ENCODE assay signal across 14 cellular contexts in genomic region chr3:127556565-127556964, GRCh38. TPM values are rescaled to one million over a fixed set of nuclear protein-coding genes. Genes with fewer than 3 reads are reported as not detected.
DNase-seq lines count a peak whose midpoint lies in the region; ATAC-seq and TF ChIP-seq lines count a peak whose summit lies in the region.
"Had no signal": no experiment of that assay in that cellular context is flagged by ENCODE, and none has a peak within 500 bp of the region (broad histone marks: within the 10 kb centered on the region; RNA-seq: fewer than 3 reads in every experiment).

No MANE protein-coding gene starts in this region.

- peak in 1 of 2 donors; percentile 24 for DNase-seq in cardiac muscle cell (ENCODE audit: low read depth in 1 of 2, low spot score in 1 of 2)
- no peak for DNase-seq in Right ventricle myocardium superior
- no peak for DNase-seq in MM.1S
- no peak for DNase-seq in chondrocyte (ENCODE audit: low spot score)
- no peak for DNase-seq in type B pancreatic cell (ENCODE audit: extremely low spot score, unreplicated experiment)
- no peak for DNase-seq in superior temporal gyrus (ENCODE audit: extremely low spot score)
- DNase-seq in G401 (ENCODE audit: low spot score): no peak
- DNase-seq: activated CD8-positive, alpha-beta memory T cell treated with anti-CD3 and anti-CD28 coated beads, Interleukin-2, amount 50 U/mL, for 48 hours; activated naive CD4-positive, alpha-beta T cell treated with anti-CD3 and anti-CD28 coated beads, Interleukin-2, amount 50 U/mL, for 16 hours; DMS79; MG63; OCI-M1 had no signal

- H3K9me2 ChIP-seq in MM.1S (replicated peaks; ENCODE audit: insufficient read depth, low read length): no peaks in the 10 kb centered on the region

- H3K9me3 Mint-ChIP-seq in chondrocyte (ENCODE audit: low read depth) (no peaks in the 10 kb centered on the region), type B pancreatic cell (no peaks in the 10 kb centered on the region)

- no peaks in the 10 kb centered on the region for H3K79me2 ChIP-seq in MM.1S (ENCODE audit: low read length)

- H3K27ac Mint-ChIP-seq in chondrocyte (ENCODE audit: unreplicated experiment): no peak overlapping the region
- no peak overlapping the region for H3K27ac Mint-ChIP-seq in type B pancreatic cell

- H3K9ac ChIP-seq in MM.1S (ENCODE audit: low read length): no peak overlapping the region

- intact Hi-C loops in Right ventricle myocardium superior (cut with DNase I): no loop called here

- H3K9me3 ChIP-seq in cardiac muscle cell (ENCODE audit: low read depth) (no peaks in the 10 kb centered on the region), MM.1S (replicated peaks; ENCODE audit: insufficient read depth, low read length) (no peaks in the 10 kb centered on the region)
- H3K9me3 ChIP-seq: prostate gland had no signal

- no peaks in the 10 kb centered on the region for H3K27me3 ChIP-seq in cardiac muscle cell
- no peaks in the 10 kb centered on the region for H3K27me3 ChIP-seq in MM.1S (replicated peaks; ENCODE audit: insufficient read depth, low read length)
- H3K27me3 ChIP-seq: MG63 had no signal

- no peak overlapping the region for H2AFZ ChIP-seq in MM.1S (ENCODE audit: low read length)

- H3K4me3 ChIP-seq in cardiac muscle cell (no peak overlapping the region), MM.1S (ENCODE audit: low read length) (no peak overlapping the region)
- H3K4me3 ChIP-seq: MG63, prostate gland had no signal

- no peaks in the 10 kb centered on the region for H3F3A ChIP-seq in MM.1S (ENCODE audit: insufficient read depth, low read length)

- H3K27ac ChIP-seq in cardiac muscle cell (no peak overlapping the region), MM.1S (ENCODE audit: low read length) (no peak overlapping the region)
- H3K27ac ChIP-seq: prostate gland had no signal

- no peak for ATAC-seq in Right ventricle myocardium superior (ENCODE audit: poor library complexity)
- no peak for ATAC-seq in HG03108 (IDR thresholded peaks at IDR 0.05; ENCODE audit: unreplicated experiment)

- H3K36me3 ChIP-seq in cardiac muscle cell: no peaks in the 10 kb centered on the region
- H3K36me3 ChIP-seq in MM.1S (replicated peaks; ENCODE audit: insufficient read depth, low read length): no peaks in the 10 kb centered on the region
- H3K36me3 ChIP-seq: MG63, prostate gland had no signal

- in situ Hi-C loops in G401 (cut with HindIII; ENCODE audit: low sequenced_read_pairs): no loop called here

- no peak overlapping the region for H3K4me2 ChIP-seq in MM.1S (ENCODE audit: low read depth, low read length)

- TF ChIP-seq CTCF in cardiac muscle cell (IDR thresholded peaks at IDR 0.05; ENCODE audit: low read depth, low read length): peak; percentile 13
- peak; percentile 20 for TF ChIP-seq CTCF in MM.1S (IDR thresholded peaks at IDR 0.05; ENCODE audit: low read length)
- TF ChIP-seq CTCF in chondrocyte (IDR thresholded peaks at IDR 0.05): peak; percentile 40
- peak; percentile 41 for TF ChIP-seq CTCF in type B pancreatic cell (conservative IDR thresholded peaks at IDR 0.05)

- H3K36me3 Mint-ChIP-seq in chondrocyte (ENCODE audit: low read depth) (peaks cover 2% of the 10 kb centered on the region), type B pancreatic cell (no peaks in the 10 kb centered on the region)

- no peaks in the 10 kb centered on the region for H3K4me1 ChIP-seq in cardiac muscle cell (ENCODE audit: low read depth)
- no peaks in the 10 kb centered on the region for H3K4me1 ChIP-seq in MM.1S (ENCODE audit: low read length)
- H3K4me1 ChIP-seq: prostate gland had no signal

- H3K4me1 Mint-ChIP-seq in chondrocyte (ENCODE audit: low read depth): peaks cover 16% of the 10 kb centered on the region
- H3K4me1 Mint-ChIP-seq in type B pancreatic cell (ENCODE audit: unreplicated experiment): no peaks in the 10 kb centered on the region

- H3K4me3 Mint-ChIP-seq in chondrocyte (ENCODE audit: unreplicated experiment): no peak overlapping the region
- H3K4me3 Mint-ChIP-seq in type B pancreatic cell: no peak overlapping the region

- H4K20me1 ChIP-seq in MM.1S (ENCODE audit: insufficient read depth, low read length): no peaks in the 10 kb centered on the region

- H3K27me3 Mint-ChIP-seq in chondrocyte (ENCODE audit: low read depth) (peaks cover 2% of the 10 kb centered on the region), type B pancreatic cell (peaks cover 18% of the 10 kb centered on the region)

RNA-seq across cellular contexts. Expression of gene TPRA1, which starts 34.0 kb away (rescaled TPM):
- total RNA-seq in cardiac muscle cell (41.0 and 43.3 TPM in 2 replicates), Right ventricle myocardium superior (17.8 TPM), chondrocyte (32.5 to 40.3 TPM (median 37.2 TPM) in 3 replicates), type B pancreatic cell (ENCODE audit: low replicate concordance) (35.2 and 42.3 TPM in 2 replicates)
- 39.9 and 40.7 TPM in 2 replicates for polyA plus RNA-seq in cardiac muscle cell
- 38.3 and 42.3 TPM in 2 replicates for total RNA-seq in G401 (2014; rRNA removed; shearing (Covaris generic))

RNA-seq across cellular contexts. Expression of gene MCM2, which starts 41.6 kb away (rescaled TPM):
- total RNA-seq in cardiac muscle cell: 43.5 and 76.4 TPM in 2 replicates
- polyA plus RNA-seq in cardiac muscle cell: 33.3 and 41.7 TPM in 2 replicates
- 6.5 TPM for total RNA-seq in Right ventricle myocardium superior
- total RNA-seq in chondrocyte: 14.6 to 29.0 TPM (median 15.1 TPM) in 3 replicates
- 51.9 and 118 TPM in 2 replicates for total RNA-seq in type B pancreatic cell (ENCODE audit: low replicate concordance)
- total RNA-seq in G401 (2014; rRNA removed; shearing (Covaris generic)): 257 and 300 TPM in 2 replicates
